ENCODE assay signal across 9 cellular contexts in the genomic region with DNA sequence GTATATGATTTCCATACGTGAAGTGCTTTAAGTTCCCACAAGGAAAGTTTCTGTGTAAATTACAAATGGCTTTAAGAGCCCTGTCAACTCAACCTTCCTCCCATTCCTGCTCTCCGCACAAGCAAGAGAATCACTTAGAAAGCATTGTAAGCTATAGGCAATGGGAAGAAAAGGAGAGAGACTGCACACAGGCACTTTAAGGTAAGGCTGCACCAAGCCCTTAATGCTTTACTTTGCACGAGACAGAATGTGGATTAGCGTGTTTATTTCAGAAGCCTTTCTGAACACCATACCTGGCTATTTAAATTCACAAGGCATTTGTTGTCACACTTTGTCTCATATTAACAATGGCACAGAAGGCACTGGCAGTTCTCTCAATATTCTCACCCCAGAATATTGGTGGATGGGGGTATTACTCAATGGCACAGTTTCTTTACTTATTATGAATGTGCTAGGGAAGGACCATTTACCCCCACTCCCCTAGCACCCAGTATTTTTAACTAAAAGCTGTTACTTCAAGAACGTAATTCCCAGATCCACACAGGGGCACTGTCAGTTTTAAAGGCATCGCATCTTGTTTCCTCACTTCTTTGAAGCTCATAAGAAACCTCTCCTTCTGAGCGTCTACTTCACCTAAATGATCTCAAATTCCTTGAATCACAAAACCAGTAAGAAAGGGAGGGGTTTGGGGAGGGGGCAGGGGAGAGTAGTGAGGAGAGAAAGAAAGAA.
DNase-seq lines count a peak whose midpoint lies in the region; ATAC-seq and TF ChIP-seq lines count a peak whose summit lies in the region.
"Had no signal": no experiment of that assay in that cellular context is flagged by ENCODE, and none has a peak within 500 bp of the region (broad histone marks: within the 10 kb centered on the region; RNA-seq: fewer than 3 reads in every experiment).

No MANE protein-coding gene starts in this region.

- TF ChIP-seq POLR2A in uterus (IDR thresholded peaks at IDR 0.05), result no peak

- H4K20me1 ChIP-seq in fibroblast of lung (ENCODE audit: control insufficient read depth, extremely low read depth, insufficient read depth, low read length) (no peaks in the 10 kb centered on the region), neural progenitor cell (ENCODE audit: low read depth) (no peaks in the 10 kb centered on the region)

- H3K4me2 ChIP-seq in fibroblast of lung (ENCODE audit: extremely low read depth, insufficient read depth, low read length), result peak overlapping the region; percentile 15
- peak overlapping the region; percentile 72 for H3K4me2 ChIP-seq in neural progenitor cell

- H3K36me3 ChIP-seq in cardiac muscle cell (no peaks in the 10 kb centered on the region), fibroblast of lung (ENCODE audit: control insufficient read depth, insufficient read depth, low read length) (no peaks in the 10 kb centered on the region), neural progenitor cell (no peaks in the 10 kb centered on the region), uterus (no peaks in the 10 kb centered on the region)

- no peak for TF ChIP-seq CTCF in cardiac muscle cell (IDR thresholded peaks at IDR 0.05; ENCODE audit: low read depth, low read length)
- no peak for TF ChIP-seq CTCF in fibroblast of lung (conservative IDR thresholded peaks at IDR 0.05 in 1 of 2, IDR thresholded peaks at IDR 0.05 in 1 of 2; ENCODE audit: low read depth in 1 of 2, low read length in 2 of 2)
- no peak for TF ChIP-seq CTCF in neural progenitor cell (IDR thresholded peaks at IDR 0.05)
- no peak for TF ChIP-seq CTCF in uterus (IDR thresholded peaks at IDR 0.05)

- H3K4me1 Mint-ChIP-seq in neural progenitor cell, result peaks cover 49% of the 10 kb centered on the region
- H3K4me1 Mint-ChIP-seq: CD4-positive, CD25-positive, alpha-beta regulatory T cell had no signal

- peak in 1 of 2 donors; percentile 35 for DNase-seq in cardiac muscle cell (ENCODE audit: low read depth in 1 of 2, low spot score in 1 of 2)
- no peak for DNase-seq in Right ventricle myocardium inferior (ENCODE audit: missing footprints)
- DNase-seq in fibroblast of lung (ENCODE audit: low read depth in 2 of 2), result no peak
- DNase-seq in neural progenitor cell (ENCODE audit: low spot score), result peak; percentile 25
- no peak for DNase-seq in uterus
- DNase-seq in SW 1271 (lab: John Stamatoyannopoulos, UW), result no peak
- DNase-seq: CD4-positive, CD25-positive, alpha-beta regulatory T cell had no signal

- H3K4me3 ChIP-seq in cardiac muscle cell (peak overlapping the region; percentile 14), fibroblast of lung (replicated peaks in 1 of 4; ENCODE audit: control extremely low read depth in 1 of 4, insufficient read depth in 1 of 4, low read depth in 3 of 4, low read length in 4 of 4) (peak overlapping the region in 2 of 4 experiments; percentile 48 to 52), neural progenitor cell (peak overlapping the region; percentile 35), uterus (peak overlapping the region; percentile 25 to 37)

- intact Hi-C loops in Right ventricle myocardium inferior (cut with DNase I) (loop anchor here (5.0 kb wide), 1 partner anchor 87 kb away; no protein-coding TSS in a partner anchor), uterus (cut with DNase I; ENCODE audit: low total_unique reads) (no loop called here)

- H3K27me3 ChIP-seq in cardiac muscle cell (no peaks in the 10 kb centered on the region), fibroblast of lung (ENCODE audit: control insufficient read depth, insufficient read depth, low read length) (no peaks in the 10 kb centered on the region), neural progenitor cell (no peaks in the 10 kb centered on the region), uterus (no peaks in the 10 kb centered on the region)

- peak overlapping the region; percentile 82 for H3K4me3 Mint-ChIP-seq in neural progenitor cell
- H3K4me3 Mint-ChIP-seq: CD4-positive, CD25-positive, alpha-beta regulatory T cell had no signal

- H3K4me1 ChIP-seq in cardiac muscle cell (ENCODE audit: low read depth) (peaks cover 42% of the 10 kb centered on the region), fibroblast of lung (ENCODE audit: control insufficient read depth, extremely low read depth, insufficient read depth, low read length) (no peaks in the 10 kb centered on the region), neural progenitor cell (peaks cover 34% of the 10 kb centered on the region), uterus (peaks cover 0 to 4% of the 10 kb centered on the region in 2 donors)

- ATAC-seq in Right ventricle myocardium inferior (no peak), GM21717 (IDR thresholded peaks at IDR 0.05; ENCODE audit: unreplicated experiment) (no peak), GM18861 (IDR thresholded peaks at IDR 0.05; ENCODE audit: unreplicated experiment) (no peak)

- H3K27me3 Mint-ChIP-seq in neural progenitor cell (ENCODE audit: insufficient read depth, low read depth), result no peaks in the 10 kb centered on the region

- H3K79me2 ChIP-seq in fibroblast of lung (ENCODE audit: control insufficient read depth, insufficient read depth, low read length) (no peaks in the 10 kb centered on the region), neural progenitor cell (ENCODE audit: low read depth) (no peaks in the 10 kb centered on the region)

- no peaks in the 10 kb centered on the region for H3K36me3 Mint-ChIP-seq in neural progenitor cell
- H3K36me3 Mint-ChIP-seq: CD4-positive, CD25-positive, alpha-beta regulatory T cell had no signal

- no peak overlapping the region for H3K27ac ChIP-seq in cardiac muscle cell
- H3K27ac ChIP-seq in fibroblast of lung (ENCODE audit: insufficient read depth, low read length), result no peak overlapping the region
- H3K27ac ChIP-seq in neural progenitor cell, result peak overlapping the region; percentile 46
- peak overlapping the region; percentile 70 to 73 for H3K27ac ChIP-seq in uterus

- peak overlapping the region; percentile 13 for H2AFZ ChIP-seq in fibroblast of lung (ENCODE audit: low read length)
- H2AFZ ChIP-seq in neural progenitor cell (replicated peaks), result peak overlapping the region; percentile 4

- no peak overlapping the region for H3K9ac ChIP-seq in fibroblast of lung (ENCODE audit: insufficient read depth, low read length)
- H3K9ac ChIP-seq in neural progenitor cell, result no peak overlapping the region

- H3K9me3 Mint-ChIP-seq in neural progenitor cell, result no peaks in the 10 kb centered on the region
- H3K9me3 Mint-ChIP-seq: CD4-positive, CD25-positive, alpha-beta regulatory T cell had no signal

- peak overlapping the region; percentile 88 for H3K27ac Mint-ChIP-seq in neural progenitor cell
- H3K27ac Mint-ChIP-seq: CD4-positive, CD25-positive, alpha-beta regulatory T cell had no signal

- peaks cover 32% of the 10 kb centered on the region for H3F3A ChIP-seq in neural progenitor cell (ENCODE audit: low read depth)

- H3K9me3 ChIP-seq in cardiac muscle cell (ENCODE audit: low read depth) (no peaks in the 10 kb centered on the region), fibroblast of lung (ENCODE audit: control insufficient read depth, insufficient read depth, low read depth, low read length) (no peaks in the 10 kb centered on the region), neural progenitor cell (ENCODE audit: low read depth) (no peaks in the 10 kb centered on the region), uterus (no peaks in the 10 kb centered on the region)

Comparison
In these comparisons a context has a peak if more than half of its experiments do, and no peak if none do; other contexts are left out.
1. H3K27ac ChIP-seq: peak in neural progenitor cell (single experiment) and uterus (2 of 2); none in cardiac muscle cell (single experiment) and fibroblast of lung (single experiment).